In genomic region chr4:29423836-29424721, GRCh38 we compare ENCODE assay signal across 13 cellular contexts.
DNase-seq lines count a peak whose midpoint lies in the region; TF ChIP-seq lines count a peak whose summit lies in the region.
"Had no signal": no experiment of that assay in that cellular context is flagged by ENCODE, and none has a peak within 500 bp of the region (broad histone marks: within the 10 kb centered on the region; RNA-seq: fewer than 3 reads in every experiment).

No MANE protein-coding gene starts in this region.

- H3K36me3 ChIP-seq in fibroblast of lung (ENCODE audit: control insufficient read depth, insufficient read depth, low read length), result no peaks in the 10 kb centered on the region
- H3K36me3 ChIP-seq: gastroesophageal sphincter had no signal

- no peaks in the 10 kb centered on the region for H3K9me3 ChIP-seq in fibroblast of lung (ENCODE audit: control insufficient read depth, insufficient read depth, low read depth, low read length)
- H3K9me3 ChIP-seq: gastroesophageal sphincter had no signal

- H2AFZ ChIP-seq in fibroblast of lung (ENCODE audit: low read length), result no peak overlapping the region

- CTCF ChIA-PET in RWPE1 (lab: Yijun Ruan, JAX), result interaction anchor here (0.6 kb wide), 1 partner anchor 352 kb away, joined by 4 read pairs; no protein-coding TSS in a partner anchor

- H3K27me3 ChIP-seq in fibroblast of lung (ENCODE audit: control insufficient read depth, insufficient read depth, low read length), result no peaks in the 10 kb centered on the region
- H3K27me3 ChIP-seq: gastroesophageal sphincter had no signal

- DNase-seq in GM04504 (ENCODE audit: low read depth) (peak; percentile 9), RWPE1 (ENCODE audit: low spot score) (peak; percentile 44), fibroblast of lung (ENCODE audit: low read depth in 2 of 2) (peak; percentile 82 to 85), skeletal muscle cell (ENCODE audit: low read depth) (peak; percentile 93), coronary artery (ENCODE audit: low spot score) (no peak), hippocampal formation (lab: John Stamatoyannopoulos, UW) (no peak), NCI-H2081 treated with DMSO at 0.1 percent for 48 hours (lab: John Stamatoyannopoulos, UW) (no peak)
- DNase-seq in stimulated activated CD4-positive, alpha-beta T cell treated with anti-CD3 and anti-CD28 coated beads, Interleukin-4, amount 100 ng/mL, for 1 hour, result no peak
- DNase-seq: GF-D8; stimulated activated naive CD8-positive, alpha-beta T cell treated with anti-CD3 and anti-CD28 coated beads, Interleukin-15, amount 100 ng/mL, for 72 hours had no signal

- H3K79me2 ChIP-seq in fibroblast of lung (ENCODE audit: control insufficient read depth, insufficient read depth, low read length), result no peaks in the 10 kb centered on the region

- no peak overlapping the region for H3K4me2 ChIP-seq in fibroblast of lung (ENCODE audit: extremely low read depth, insufficient read depth, low read length)

- POLR2A ChIA-PET in RWPE1 (lab: Yijun Ruan, JAX; ENCODE audit: low non-redundant PET), result no interaction called here

- H3K9ac ChIP-seq in fibroblast of lung (ENCODE audit: insufficient read depth, low read length), result no peak overlapping the region

- no peaks in the 10 kb centered on the region for H3K4me1 ChIP-seq in fibroblast of lung (ENCODE audit: control insufficient read depth, extremely low read depth, insufficient read depth, low read length)
- H3K4me1 ChIP-seq: gastroesophageal sphincter had no signal

- H3K27ac ChIP-seq in RWPE1 (no peak overlapping the region), fibroblast of lung (ENCODE audit: insufficient read depth, low read length) (no peak overlapping the region), coronary artery (no peak overlapping the region)
- H3K27ac ChIP-seq: gastroesophageal sphincter, SK-N-MC had no signal

- TF ChIP-seq CTCF in RWPE1 (conservative IDR thresholded peaks at IDR 0.05; ENCODE audit: low read depth) (no peak), fibroblast of lung (conservative IDR thresholded peaks at IDR 0.05 in 1 of 2, IDR thresholded peaks at IDR 0.05 in 1 of 2; ENCODE audit: low read depth in 1 of 2, low read length in 2 of 2) (no peak), coronary artery (IDR thresholded peaks at IDR 0.05) (no peak)

- H4K20me1 ChIP-seq in fibroblast of lung (ENCODE audit: control insufficient read depth, extremely low read depth, insufficient read depth, low read length), result no peaks in the 10 kb centered on the region

- no peak overlapping the region for H3K4me3 ChIP-seq in fibroblast of lung (replicated peaks in 1 of 4; ENCODE audit: control extremely low read depth in 1 of 4, insufficient read depth in 1 of 4, low read depth in 3 of 4, low read length in 4 of 4)
- no peak overlapping the region for H3K4me3 ChIP-seq in skeletal muscle cell (ENCODE audit: low read depth, low read length)
- no peak overlapping the region for H3K4me3 ChIP-seq in coronary artery
- H3K4me3 ChIP-seq: gastroesophageal sphincter, K562, SK-N-MC had no signal

Comparison
In these comparisons a context has a peak if more than half of its experiments do, and no peak if none do; other contexts are left out.
1. DNase-seq: peak in GM04504 (single experiment), RWPE1 (single experiment), fibroblast of lung (2 of 2) and skeletal muscle cell (single experiment); none in coronary artery (single experiment), hippocampal formation (0 of 2), stimulated activated CD4-positive, alpha-beta T cell treated with anti-CD3 and anti-CD28 coated beads, Interleukin-4, amount 100 ng/mL, for 1 hour (single experiment) and NCI-H2081 treated with DMSO at 0.1 percent for 48 hours (single experiment).